ENCODE assay signal across 13 cellular contexts in genomic region chr1:218711884-218712674, GRCh38.
DNase-seq lines count a peak whose midpoint lies in the region; ATAC-seq and TF ChIP-seq lines count a peak whose summit lies in the region.
"Had no signal": no experiment of that assay in that cellular context is flagged by ENCODE, and none has a peak within 500 bp of the region (broad histone marks: within the 10 kb centered on the region; RNA-seq: fewer than 3 reads in every experiment).

No MANE protein-coding gene starts in this region.

- peaks cover 11% of the 10 kb centered on the region for H3K9me3 Mint-ChIP-seq in nephron progenitor cell
- H3K9me3 Mint-ChIP-seq: T-helper 1 cell treated with Interleukin-12 subunit alpha and Interleukin-12 subunit beta and Interleukin-4 antibody, amounts not matched to agents 30 μg/mL and 1 μg/mL, for 36 hours had no signal

- no peaks in the 10 kb centered on the region for H3K9me3 ChIP-seq in transverse colon
- H3K9me3 ChIP-seq: heart right ventricle, suprapubic skin had no signal

- H3K27me3 ChIP-seq in transverse colon: no peaks in the 10 kb centered on the region
- H3K27me3 ChIP-seq: heart right ventricle, suprapubic skin had no signal

- peaks cover 4% of the 10 kb centered on the region for H3K27me3 Mint-ChIP-seq in nephron progenitor cell (ENCODE audit: low read depth, poor library complexity)
- H3K27me3 Mint-ChIP-seq: activated naive CD4-positive, alpha-beta T cell treated with anti-CD3 and anti-CD28 coated beads, Interleukin-2, amount 50 U/mL, for 24 hours had no signal

- in situ Hi-C loops in transverse colon (cut with MboI; ENCODE audit: low pct_ligation_motif_present in 1 of 4, low pct_unique_long_range_greater_than_20kb in 1 of 4, low sequenced_read_pairs in 3 of 4): no loop called here

- H3K4me3 Mint-ChIP-seq in nephron progenitor cell: no peak overlapping the region
- H3K4me3 Mint-ChIP-seq: activated naive CD4-positive, alpha-beta T cell treated with anti-CD3 and anti-CD28 coated beads, Interleukin-2, amount 50 U/mL, for 24 hours; T-helper 1 cell treated with Interleukin-12 subunit alpha and Interleukin-12 subunit beta and Interleukin-4 antibody, amounts not matched to agents 30 μg/mL and 1 μg/mL, for 36 hours had no signal

- WGBS in transverse colon (ENCODE audit: low coverage in 1 of 2), 2 donors: 54 to 56% methylated on average over 5 to 9 of the region's 9 CpGs

- peak; percentile 54 for DNase-seq in HT-29 (ENCODE audit: low spot score)
- peak; percentile 20 for DNase-seq in left cardiac atrium
- peak; percentile 12 for DNase-seq in transverse colon
- DNase-seq in nephron progenitor cell: no peak
- no peak for DNase-seq in effector CD8-positive, alpha-beta T cell (lab: John Stamatoyannopoulos, UW)
- DNase-seq: GOT3, heart right ventricle, NCI-H187 had no signal

- H3K27ac Mint-ChIP-seq in nephron progenitor cell: no peak overlapping the region
- H3K27ac Mint-ChIP-seq: activated naive CD4-positive, alpha-beta T cell treated with anti-CD3 and anti-CD28 coated beads, Interleukin-2, amount 50 U/mL, for 24 hours; T-helper 1 cell treated with Interleukin-12 subunit alpha and Interleukin-12 subunit beta and Interleukin-4 antibody, amounts not matched to agents 30 μg/mL and 1 μg/mL, for 36 hours had no signal

- no peak overlapping the region for H3K4me3 ChIP-seq in transverse colon
- H3K4me3 ChIP-seq: heart right ventricle, suprapubic skin had no signal

- peak in 1 of 2 donors; percentile 84 for ATAC-seq in left cardiac atrium
- ATAC-seq in GM21447 (IDR thresholded peaks at IDR 0.05; ENCODE audit: unreplicated experiment): no peak

- H3K36me3 ChIP-seq in transverse colon: no peaks in the 10 kb centered on the region
- H3K36me3 ChIP-seq: heart right ventricle, suprapubic skin had no signal

- no peak for TF ChIP-seq CTCF in VCaP (conservative IDR thresholded peaks at IDR 0.05)
- no peak for TF ChIP-seq CTCF in transverse colon (IDR thresholded peaks at IDR 0.05)
- no peak for TF ChIP-seq CTCF in nephron progenitor cell (IDR thresholded peaks at IDR 0.05)

- H3K4me1 Mint-ChIP-seq in nephron progenitor cell: no peaks in the 10 kb centered on the region
- H3K4me1 Mint-ChIP-seq: activated naive CD4-positive, alpha-beta T cell treated with anti-CD3 and anti-CD28 coated beads, Interleukin-2, amount 50 U/mL, for 24 hours had no signal

- no peaks in the 10 kb centered on the region for H3K36me3 Mint-ChIP-seq in nephron progenitor cell (ENCODE audit: low read depth)
- H3K36me3 Mint-ChIP-seq: activated naive CD4-positive, alpha-beta T cell treated with anti-CD3 and anti-CD28 coated beads, Interleukin-2, amount 50 U/mL, for 24 hours had no signal

- H3K4me1 ChIP-seq in transverse colon: no peaks in the 10 kb centered on the region
- H3K4me1 ChIP-seq: heart right ventricle, suprapubic skin had no signal

- TF ChIP-seq EP300 in transverse colon (IDR thresholded peaks at IDR 0.05; ENCODE audit: low read depth): no peak

- intact Hi-C loops in left cardiac atrium (cut with DNase I): no loop called here
- intact Hi-C loops in transverse colon (cut with DNase I; ENCODE audit: low total_unique reads): no loop called here

- no peak for TF ChIP-seq POLR2A in transverse colon (IDR thresholded peaks at IDR 0.05)

- H3K27ac ChIP-seq in VCaP (peak overlapping the region; percentile 32; the same call in 1 of the 2 replicates), transverse colon (no peak overlapping the region)
- H3K27ac ChIP-seq: heart right ventricle, suprapubic skin had no signal

Comparison
In these comparisons a context has a peak if more than half of its experiments do, and no peak if none do; other contexts are left out.
1. DNase-seq: peak in HT-29 (single experiment), left cardiac atrium (single experiment) and transverse colon (single experiment); none in nephron progenitor cell (single experiment) and effector CD8-positive, alpha-beta T cell (single experiment).